In genomic region chr1:170414989-170415733, GRCh38 we compare ENCODE assay signal across 16 cellular contexts.
DNase-seq lines count a peak whose midpoint lies in the region; ATAC-seq and TF ChIP-seq lines count a peak whose summit lies in the region.
"Had no signal": no experiment of that assay in that cellular context is flagged by ENCODE, and none has a peak within 500 bp of the region (broad histone marks: within the 10 kb centered on the region; RNA-seq: fewer than 3 reads in every experiment).

No MANE protein-coding gene starts in this region.

- no peak overlapping the region for H2AFZ ChIP-seq in IMR-90 (replicated peaks; ENCODE audit: low read length, poor library complexity)
- H2AFZ ChIP-seq: parathyroid adenoma had no signal

- H4K5ac ChIP-seq in IMR-90 (ENCODE audit: low read depth, low read length): peak overlapping the region; percentile 71

- peak overlapping the region; percentile 50 for H2BK5ac ChIP-seq in IMR-90 (ENCODE audit: low read depth, low read length, poor library complexity, severe bottlenecking)

- no peak overlapping the region for H2AK5ac ChIP-seq in IMR-90 (ENCODE audit: low read depth, low read length)

- H3K36me3 ChIP-seq in IMR-90 (ENCODE audit: control insufficient read depth, insufficient read depth, low read length) (no peaks in the 10 kb centered on the region), suprapubic skin (no peaks in the 10 kb centered on the region), SJCRH30 (no peaks in the 10 kb centered on the region)
- H3K36me3 ChIP-seq: colonic mucosa had no signal

- H4K20me1 ChIP-seq in IMR-90 (ENCODE audit: insufficient read depth, low read length): no peaks in the 10 kb centered on the region

- H3K18ac ChIP-seq in IMR-90 (ENCODE audit: low read depth, low read length): peak overlapping the region; percentile 83

- no peak overlapping the region; the same call in 1 of the 2 replicates for H4K91ac ChIP-seq in IMR-90 (ENCODE audit: insufficient read depth, low read depth, low read length)

- no peaks in the 10 kb centered on the region for H3K9me1 ChIP-seq in IMR-90 (ENCODE audit: insufficient read depth, low read length)

- TF ChIP-seq CTCF in IMR-90 (conservative IDR thresholded peaks at IDR 0.05; ENCODE audit: low read depth, low read length) (no peak), cardiac fibroblast (IDR thresholded peaks at IDR 0.05; ENCODE audit: low read depth, low read length) (no peak), suprapubic skin (IDR thresholded peaks at IDR 0.05) (no peak)

- ATAC-seq in IMR-90 (ENCODE audit: low read depth) (peak; percentile 52), left ventricle myocardium superior (peak; percentile 79), HG03108 (IDR thresholded peaks at IDR 0.05; ENCODE audit: unreplicated experiment) (no peak)
- ATAC-seq: activated CD4-positive, alpha-beta T cell treated with anti-CD3 and anti-CD28 coated beads for 36 hours; K562 had no signal

- peaks cover 8% of the 10 kb centered on the region for H3K4me1 ChIP-seq in IMR-90 (ENCODE audit: control insufficient read depth, insufficient read depth, low read length)
- H3K4me1 ChIP-seq in suprapubic skin: peaks cover 22% of the 10 kb centered on the region
- no peaks in the 10 kb centered on the region for H3K4me1 ChIP-seq in SJCRH30
- H3K4me1 ChIP-seq: colonic mucosa, parathyroid adenoma had no signal

- POLR2A ChIA-PET in IMR-90 (lab: Charles Lee; ENCODE audit: unreplicated experiment): no interaction called here

- intact Hi-C loops in IMR-90 (cut with micrococcal nuclease) (loop anchor here (5.0 to 10.0 kb wide), 3 partner anchors 38 to 250 kb away; partner anchors contain the start of genes GORAB and PRRX1), left ventricle myocardium superior (cut with micrococcal nuclease) (no loop called here)

- H2BK20ac ChIP-seq in IMR-90 (ENCODE audit: low read depth, low read length): peak overlapping the region; percentile 57; the same call in 1 of the 2 replicates

- peak overlapping the region; percentile 47 for H2BK120ac ChIP-seq in IMR-90 (ENCODE audit: low read depth, low read length)

- peak; percentile 64 for DNase-seq in IMR-90
- peak; percentile 59 to 62 for DNase-seq in cardiac fibroblast (ENCODE audit: low read depth in 2 of 2)
- no peak for DNase-seq in left ventricle myocardium superior
- DNase-seq in suprapubic skin (ENCODE audit: low spot score in 2 of 2): no peak
- no peak for DNase-seq in NCI-H446 treated with DMSO at 0.1 percent for 48 hours (lab: John Stamatoyannopoulos, UW)
- DNase-seq in SJCRH30: no peak
- DNase-seq in foreskin melanocyte: no peak
- DNase-seq: activated CD4-positive, alpha-beta T cell treated with anti-CD3 and anti-CD28 coated beads for 36 hours; colonic mucosa; erythroblast; NCI-H146; NCI-H524 treated with DMSO at 0.1 percent for 48 hours had no signal

- H4K8ac ChIP-seq in IMR-90 (ENCODE audit: low read depth in 2 of 2, low read length in 2 of 2): peak overlapping the region in 1 of 2 experiments; percentile 24; a peak in 1 of 4 replicates

- BruUV-seq in IMR-90 (replicated peaks; lab: Mats Ljungman, UMichigan): no TSS peak

- H3K56ac ChIP-seq in IMR-90 (ENCODE audit: extremely low read depth, insufficient read depth, low read length): no peak overlapping the region

- peak overlapping the region; percentile 54; the same call in 1 of the 2 replicates for H3K27ac ChIP-seq in IMR-90 (ENCODE audit: insufficient read depth, low read length)
- H3K27ac ChIP-seq in suprapubic skin: peak overlapping the region; percentile 64
- H3K27ac ChIP-seq in SJCRH30: no peak overlapping the region
- H3K27ac ChIP-seq: colonic mucosa, parathyroid adenoma had no signal

- H3K4me3 ChIP-seq in IMR-90 (ENCODE audit: insufficient read depth, low read depth, low read length) (no peak overlapping the region), cardiac fibroblast (replicated peaks in 1 of 2; ENCODE audit: low read depth in 2 of 2, low read length in 2 of 2) (no peak overlapping the region), suprapubic skin (no peak overlapping the region), SJCRH30 (no peak overlapping the region)
- H3K4me3 ChIP-seq: colonic mucosa, K562, mucosa of descending colon had no signal

- H3K79me1 ChIP-seq in IMR-90 (ENCODE audit: low read depth in 1 of 2, low read length in 2 of 2): no peaks in the 10 kb centered on the region

- 100% methylated on average over 1 of the region's 3 CpGs; no CpG with 5 or more reads in 1 of the 2 experiments for WGBS in IMR-90 (ENCODE audit: extremely low coverage in 2 of 2, insufficient read length in 1 of 2), 2 experiments
- 43% methylated on average over 3 of the region's 3 CpGs for WGBS in suprapubic skin

- 0 out of 2 replicates have a peak overlapping the region, but pooled peaks have one; percentile 7 for H3K4me2 ChIP-seq in IMR-90 (ENCODE audit: low read depth, low read length)

- TF ChIP-seq EP300 in suprapubic skin (IDR thresholded peaks at IDR 0.05): no peak

- peak overlapping the region; percentile 48 for H3K14ac ChIP-seq in IMR-90 (replicated peaks; ENCODE audit: low read depth, low read length)

- H3K4ac ChIP-seq in IMR-90 (ENCODE audit: low read depth, low read length): 0 out of 2 replicates have a peak overlapping the region, but pooled peaks have one; percentile 19

- CTCF ChIA-PET in IMR-90 (lab: Yijun Ruan, JAX): no interaction called here

- no peaks in the 10 kb centered on the region for H3K9me3 ChIP-seq in IMR-90 (ENCODE audit: control insufficient read depth, insufficient read depth, low read length)
- H3K9me3 ChIP-seq in suprapubic skin: no peaks in the 10 kb centered on the region
- no peaks in the 10 kb centered on the region for H3K9me3 ChIP-seq in SJCRH30 (replicated peaks)
- H3K9me3 ChIP-seq: colonic mucosa, mucosa of descending colon had no signal

- H3K27me3 ChIP-seq in IMR-90 (ENCODE audit: control insufficient read depth, insufficient read depth, low read length) (no peaks in the 10 kb centered on the region), suprapubic skin (no peaks in the 10 kb centered on the region), SJCRH30 (no peaks in the 10 kb centered on the region)
- H3K27me3 ChIP-seq: colonic mucosa had no signal

- in situ Hi-C loops in IMR-90 (cut with MboI; ENCODE audit: low sequenced_read_pairs): no loop called here

- H2BK15ac ChIP-seq in IMR-90 (ENCODE audit: low read depth, low read length): peak overlapping the region; percentile 53; the same call in 1 of the 3 replicates

- H2AK9ac ChIP-seq in IMR-90 (replicated peaks; ENCODE audit: low read depth, low read length, poor library complexity): no peak overlapping the region

- no peak for TF ChIP-seq RAD21 in IMR-90 (IDR thresholded peaks at IDR 0.05; ENCODE audit: low read length)

- H3K23ac ChIP-seq in IMR-90 (ENCODE audit: low read depth, low read length): 0 out of 2 replicates have a peak overlapping the region, but pooled peaks have one; percentile 19

- dilution Hi-C loops in IMR-90 (cut with HindIII; ENCODE audit: low sequenced_read_pairs, unreplicated experiment): no loop called here

- no peak overlapping the region for H3K9ac ChIP-seq in IMR-90 (ENCODE audit: low read depth, low read length)
- H3K9ac ChIP-seq: parathyroid adenoma had no signal

- TF ChIP-seq POLR2A in IMR-90 (IDR thresholded peaks at IDR 0.05; ENCODE audit: low read depth, low read length): no peak
- no peak for TF ChIP-seq POLR2A in suprapubic skin (IDR thresholded peaks at IDR 0.05)

TF ChIP-seq in IMR-90, 13 proteins besides CTCF, POLR2A, EP300 and RAD21:
- TF ChIP-seq SMC3 (IDR thresholded peaks at IDR 0.05; ENCODE audit: low read depth, low read length) (no peak), NFE2L2 (IDR thresholded peaks at IDR 0.05; ENCODE audit: low read depth, low read length) (no peak), CHD1 (IDR thresholded peaks at IDR 0.05; ENCODE audit: low read depth, low read length) (no peak), MXI1 (IDR thresholded peaks at IDR 0.05; ENCODE audit: borderline replicate concordance, low read depth, low read length) (no peak), RFX5 (IDR thresholded peaks at IDR 0.05; ENCODE audit: low read depth, low read length) (no peak), BHLHE40 (IDR thresholded peaks at IDR 0.05; ENCODE audit: low read depth, low read length) (no peak), FOS (IDR thresholded peaks at IDR 0.05; ENCODE audit: low read depth, low read length) (no peak), ELK1 (IDR thresholded peaks at IDR 0.05; ENCODE audit: borderline replicate concordance, low read depth, low read length) (no peak), CEBPB (IDR thresholded peaks at IDR 0.05; ENCODE audit: low read depth, low read length) (no peak), USF2 (IDR thresholded peaks at IDR 0.05; ENCODE audit: low read depth, low read length) (no peak), MAFK (IDR thresholded peaks at IDR 0.05; ENCODE audit: low read depth, low read length) (no peak), RCOR1 (IDR thresholded peaks at IDR 0.05; ENCODE audit: insufficient replicate concordance, low read length) (no peak), MAZ (IDR thresholded peaks at IDR 0.05; ENCODE audit: borderline replicate concordance, low read depth, low read length) (no peak)

Comparison
In these comparisons a context has a peak if more than half of its experiments do, and no peak if none do; other contexts are left out.
1. DNase-seq: peak in IMR-90 (single experiment) and cardiac fibroblast (2 of 2); none in left ventricle myocardium superior (single experiment), suprapubic skin (0 of 2), NCI-H446 treated with DMSO at 0.1 percent for 48 hours (single experiment), SJCRH30 (0 of 2) and foreskin melanocyte (single experiment).